Comparison of ENCODE assay signal across 26 cellular contexts in genomic region chr7:135644154-135644553, GRCh38. TPM values are rescaled to one million over a fixed set of nuclear protein-coding genes. Genes with fewer than 3 reads are reported as not detected.
DNase-seq lines count a peak whose midpoint lies in the region; ATAC-seq and TF ChIP-seq lines count a peak whose summit lies in the region.
"Had no signal": no experiment of that assay in that cellular context is flagged by ENCODE, and none has a peak within 500 bp of the region (broad histone marks: within the 10 kb centered on the region; RNA-seq: fewer than 3 reads in every experiment).

No MANE protein-coding gene starts in this region.

- no peak overlapping the region for H3K4me2 ChIP-seq in neural progenitor cell
- H3K4me2 ChIP-seq: BLaER1 treated with 17β-estradiol and CSF1 and Interleukin-3, amounts not matched to agents 10 nM and 100 nM; smooth muscle cell had no signal

- H4K20me1 ChIP-seq in neural progenitor cell (ENCODE audit: low read depth): no peaks in the 10 kb centered on the region

- H3K27me3 ChIP-seq in neural progenitor cell: no peaks in the 10 kb centered on the region
- H3K27me3 ChIP-seq: BLaER1 treated with 17β-estradiol and CSF1 and Interleukin-3, amounts not matched to agents 10 nM and 100 nM; uterus had no signal

- H3K36me3 ChIP-seq in SK-N-MC (ENCODE audit: insufficient read depth, low read length) (peaks cover 98% of the 10 kb centered on the region), neural progenitor cell (peaks cover 39% of the 10 kb centered on the region)
- H3K36me3 ChIP-seq: uterus had no signal

- H3K9ac ChIP-seq in SK-N-MC (ENCODE audit: insufficient read length) (no peak overlapping the region), neural progenitor cell (no peak overlapping the region)
- H3K9ac ChIP-seq: BLaER1 treated with 17β-estradiol and CSF1 and Interleukin-3, amounts not matched to agents 10 nM and 100 nM had no signal

- peaks cover 3% of the 10 kb centered on the region for H3K4me1 Mint-ChIP-seq in activated CD8-positive, alpha-beta memory T cell treated with anti-CD3 and anti-CD28 coated beads, Interleukin-2, amount 10 ng/mL, durations not matched to agents 7 days and 5 days
- H3K4me1 Mint-ChIP-seq in neural progenitor cell: no peaks in the 10 kb centered on the region

- H3K9me3 ChIP-seq in SK-N-MC (ENCODE audit: low read depth, low read length) (no peaks in the 10 kb centered on the region), neural progenitor cell (ENCODE audit: low read depth) (no peaks in the 10 kb centered on the region)
- H3K9me3 ChIP-seq: uterus had no signal

- DNase-seq in activated CD8-positive, alpha-beta memory T cell treated with anti-CD3 and anti-CD28 coated beads, Interleukin-2, amount 10 ng/mL, durations not matched to agents 7 days and 5 days: no peak
- DNase-seq in activated CD8-positive, alpha-beta memory T cell treated with anti-CD3 and anti-CD28 coated beads, Interleukin-2, amount 50 U/mL, for 48 hours: no peak
- DNase-seq in SK-N-MC (ENCODE audit: low read depth, low spot score): no peak
- DNase-seq in erythroblast (lab: John Stamatoyannopoulos, UW): peak; percentile 34 to 58
- no peak for DNase-seq in neural progenitor cell (ENCODE audit: low spot score)
- DNase-seq in KG1 (lab: John Stamatoyannopoulos, UW): no peak
- DNase-seq in NCI-H2227 (lab: John Stamatoyannopoulos, UW; ENCODE audit: unreplicated experiment): no peak
- DNase-seq: ACHN; activated CD4-positive, alpha-beta T cell treated with anti-CD3 and anti-CD28 coated beads, Interleukin-2, amount 50 U/mL, for 1 hour; activated naive CD4-positive, alpha-beta T cell treated with anti-CD3 and anti-CD28 coated beads, Interleukin-2, amount 50 U/mL, for 16 hours; activated T-cell treated with anti-CD3 and anti-CD28 coated beads for 4 hours; COR-L47; DMS79 treated with DMSO at 0.1 percent for 48 hours; foreskin melanocyte; KBM-7; mesendoderm; NCI-H187 treated with DMSO at 0.1 percent for 48 hours; NCI-H2227 treated with DMSO at 0.1 percent for 48 hours; NCI-H69; occipital lobe; stimulated activated CD4-positive, alpha-beta T cell treated with anti-CD3 and anti-CD28 coated beads, Interleukin-2, amount 100 ng/mL, for 24 hours; uterus had no signal

- H3K36me3 Mint-ChIP-seq in activated CD8-positive, alpha-beta memory T cell treated with anti-CD3 and anti-CD28 coated beads, Interleukin-2, amount 10 ng/mL, durations not matched to agents 7 days and 5 days: peaks cover 47% of the 10 kb centered on the region
- H3K36me3 Mint-ChIP-seq in neural progenitor cell: peaks cover 28% of the 10 kb centered on the region

- H3K4me3 Mint-ChIP-seq in activated CD8-positive, alpha-beta memory T cell treated with anti-CD3 and anti-CD28 coated beads, Interleukin-2, amount 10 ng/mL, durations not matched to agents 7 days and 5 days: no peak overlapping the region
- no peak overlapping the region for H3K4me3 Mint-ChIP-seq in neural progenitor cell
- H3K4me3 Mint-ChIP-seq: T-helper 1 cell treated with Interleukin-12 subunit alpha and Interleukin-12 subunit beta and Interleukin-4 antibody, amounts not matched to agents 30 μg/mL and 1 μg/mL, for 36 hours had no signal

- H3K27ac ChIP-seq in SK-N-MC (peak overlapping the region; percentile 66), neural progenitor cell (peak overlapping the region; percentile 25)
- H3K27ac ChIP-seq: BLaER1 treated with 17β-estradiol and CSF1 and Interleukin-3, amounts not matched to agents 10 nM and 100 nM; uterus had no signal

- CTCF ChIA-PET in activated CD8-positive, alpha-beta memory T cell treated with anti-CD3 and anti-CD28 coated beads, Interleukin-2, amount 10 ng/mL, durations not matched to agents 7 days and 5 days (lab: Charles Lee): interaction anchor here (0.9 to 3.5 kb wide), 11 partner anchors 9 to 370 kb away, joined by 3 to 41 read pairs (median 7); partner anchors contain the start of gene STMP1

- H3K27ac Mint-ChIP-seq in activated CD8-positive, alpha-beta memory T cell treated with anti-CD3 and anti-CD28 coated beads, Interleukin-2, amount 10 ng/mL, durations not matched to agents 7 days and 5 days: peak overlapping the region; percentile 16
- no peak overlapping the region for H3K27ac Mint-ChIP-seq in neural progenitor cell
- H3K27ac Mint-ChIP-seq: T-helper 1 cell treated with Interleukin-12 subunit alpha and Interleukin-12 subunit beta and Interleukin-4 antibody, amounts not matched to agents 30 μg/mL and 1 μg/mL, for 36 hours had no signal

- H3K27me3 Mint-ChIP-seq in activated CD8-positive, alpha-beta memory T cell treated with anti-CD3 and anti-CD28 coated beads, Interleukin-2, amount 10 ng/mL, durations not matched to agents 7 days and 5 days: no peaks in the 10 kb centered on the region
- H3K27me3 Mint-ChIP-seq in neural progenitor cell (ENCODE audit: insufficient read depth, low read depth): peaks cover 2% of the 10 kb centered on the region

- no peaks in the 10 kb centered on the region for H3F3A ChIP-seq in neural progenitor cell (ENCODE audit: low read depth)

- no peak overlapping the region for H2AFZ ChIP-seq in neural progenitor cell (replicated peaks)

- no peaks in the 10 kb centered on the region for H3K79me2 ChIP-seq in neural progenitor cell (ENCODE audit: low read depth)

- H3K4me1 ChIP-seq in neural progenitor cell: no peaks in the 10 kb centered on the region
- H3K4me1 ChIP-seq: BLaER1 treated with 17β-estradiol and CSF1 and Interleukin-3, amounts not matched to agents 10 nM and 100 nM; uterus had no signal

- TF ChIP-seq CTCF in neural progenitor cell (IDR thresholded peaks at IDR 0.05): no peak

- ATAC-seq in activated CD8-positive, alpha-beta memory T cell treated with anti-CD3 and anti-CD28 coated beads, Interleukin-2, amount 10 ng/mL, durations not matched to agents 7 days and 5 days: no peak
- no peak for ATAC-seq in HG03565 (IDR thresholded peaks at IDR 0.05; ENCODE audit: unreplicated experiment)

- H3K4me3 ChIP-seq in SK-N-MC: no peak overlapping the region
- no peak overlapping the region for H3K4me3 ChIP-seq in neural progenitor cell
- H3K4me3 ChIP-seq: BLaER1 treated with 17β-estradiol and CSF1 and Interleukin-3, amounts not matched to agents 10 nM and 100 nM; smooth muscle cell; uterus had no signal

- TF ChIP-seq POLR2A in erythroblast (IDR thresholded peaks at IDR 0.05; ENCODE audit: low read length): no peak

- H3K9me3 Mint-ChIP-seq in activated CD8-positive, alpha-beta memory T cell treated with anti-CD3 and anti-CD28 coated beads, Interleukin-2, amount 10 ng/mL, durations not matched to agents 7 days and 5 days (ENCODE audit: low read depth): no peaks in the 10 kb centered on the region
- H3K9me3 Mint-ChIP-seq in neural progenitor cell: no peaks in the 10 kb centered on the region
- H3K9me3 Mint-ChIP-seq: T-helper 1 cell treated with Interleukin-12 subunit alpha and Interleukin-12 subunit beta and Interleukin-4 antibody, amounts not matched to agents 30 μg/mL and 1 μg/mL, for 36 hours had no signal

RNA-seq across cellular contexts. Expression of gene STMP1, which starts 18.2 kb away (rescaled TPM):
- 10 to 100 TPM; 14.4 to 17.5 TPM for total RNA-seq in activated CD8-positive, alpha-beta memory T cell treated with anti-CD3 and anti-CD28 coated beads, Interleukin-2, amount 10 ng/mL, durations not matched to agents 7 days and 5 days
- 26.4 and 30.4 TPM in 2 replicates for total RNA-seq in neural progenitor cell (ENCODE audit: low replicate concordance)

Comparison
In these comparisons a context has a peak if more than half of its experiments do, and no peak if none do; other contexts are left out.
1. DNase-seq: peak in erythroblast (2 of 2); none in activated CD8-positive, alpha-beta memory T cell treated with anti-CD3 and anti-CD28 coated beads, Interleukin-2, amount 10 ng/mL, durations not matched to agents 7 days and 5 days (single experiment), activated CD8-positive, alpha-beta memory T cell treated with anti-CD3 and anti-CD28 coated beads, Interleukin-2, amount 50 U/mL, for 48 hours (single experiment), SK-N-MC (single experiment), neural progenitor cell (single experiment), KG1 (single experiment) and NCI-H2227 (single experiment).